10 cellular contexts compared by ENCODE assay signal in the genomic region with DNA sequence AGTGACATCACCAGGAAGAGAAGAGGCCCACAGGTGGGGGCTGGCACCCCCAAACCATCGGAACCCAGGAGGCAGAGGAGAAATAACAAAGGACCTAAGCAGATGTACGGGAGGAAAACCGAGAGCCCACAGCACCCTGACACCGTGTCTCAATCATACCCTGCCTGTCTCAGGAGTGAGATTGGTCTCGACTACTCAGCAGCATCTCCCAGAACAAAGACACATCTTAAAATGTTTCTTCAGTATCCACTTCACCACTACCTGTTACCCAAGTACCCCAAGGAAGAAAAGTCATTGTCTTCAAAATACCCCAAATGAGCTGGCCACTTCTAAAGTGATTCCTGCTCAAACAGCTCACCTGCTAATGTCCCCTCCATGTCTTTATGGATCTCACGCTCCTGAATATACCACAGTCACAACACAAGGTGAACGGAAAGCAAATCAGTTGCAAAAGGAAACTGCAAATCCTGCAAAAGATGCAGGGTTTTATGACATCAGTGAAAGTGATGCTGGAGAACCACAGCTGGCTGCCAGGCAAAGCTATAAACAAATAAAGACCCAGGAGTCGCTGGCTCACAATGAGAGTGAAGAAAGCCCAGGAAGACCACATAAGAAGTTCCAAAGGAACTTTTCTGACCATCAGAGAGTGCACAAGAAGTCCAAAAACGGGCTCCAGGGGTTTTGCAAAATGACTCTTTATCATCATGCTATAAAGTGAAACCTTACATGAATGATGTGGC. TPM values are rescaled to one million over a fixed set of nuclear protein-coding genes. Genes with fewer than 3 reads are reported as not detected.
DNase-seq lines count a peak whose midpoint lies in the region; ATAC-seq, FAIRE-seq and TF ChIP-seq lines count a peak whose summit lies in the region.
"Had no signal": no experiment of that assay in that cellular context is flagged by ENCODE, and none has a peak within 500 bp of the region (broad histone marks: within the 10 kb centered on the region; RNA-seq: fewer than 3 reads in every experiment).

No MANE protein-coding gene starts in this region.

- H3K4me1 Mint-ChIP-seq in CD4-positive, alpha-beta memory T cell: peaks cover 0 to 55% (median 33%) of the 10 kb centered on the region in 4 donors
- peaks cover 41% of the 10 kb centered on the region for H3K4me1 Mint-ChIP-seq in activated T-helper 2 cell treated with anti-CD3 and anti-CD28 coated beads, Interferon-gamma antibody, Interleukin-2, Interleukin-4, amounts not matched to agents 10 μg/mL and 5 μg/mL and 100 μg/mL, durations not matched to agents 14 hours and 24 hours and 36 hours (ENCODE audit: low read depth)

- CTCF ChIA-PET in CD4-positive, alpha-beta memory T cell (lab: Charles Lee; ENCODE audit: partially characterized antibody): no interaction called here

- H4K91ac ChIP-seq in mesenchymal stem cell (ENCODE audit: low read length): no peak overlapping the region

- ATAC-seq in GM21528 (IDR thresholded peaks at IDR 0.05; ENCODE audit: low FRiP score, unreplicated experiment) (no peak), HG02852 (IDR thresholded peaks at IDR 0.05; ENCODE audit: unreplicated experiment) (no peak)

- intact Hi-C loops in CD4-positive, alpha-beta memory T cell (cut with micrococcal nuclease): loop anchor here (1.0 kb wide), 1 partner anchor 23 kb away; no protein-coding TSS in a partner anchor
- intact Hi-C loops in activated T-helper 2 cell treated with anti-CD3 and anti-CD28 coated beads, Interferon-gamma antibody, Interleukin-2, Interleukin-4, amounts not matched to agents 10 μg/mL and 5 μg/mL and 100 μg/mL, durations not matched to agents 14 hours and 24 hours and 36 hours (cut with micrococcal nuclease): loop anchor here (1.0 to 2.0 kb wide), 5 partner anchors 14 to 121 kb away; no protein-coding TSS in a partner anchor
- intact Hi-C loops in thyroid gland (cut with DNase I): no loop called here

- no peak overlapping the region for H4K8ac ChIP-seq in mesenchymal stem cell (ENCODE audit: low read length)

- TF ChIP-seq CTCF in thyroid gland (IDR thresholded peaks at IDR 0.05): no peak
- TF ChIP-seq CTCF in Peyer's patch (IDR thresholded peaks at IDR 0.05): no peak

- no peaks in the 10 kb centered on the region for H3K9me3 ChIP-seq in CD4-positive, alpha-beta memory T cell (ENCODE audit: control insufficient read depth in 1 of 2, low read length in 2 of 2)
- no peaks in the 10 kb centered on the region for H3K9me3 ChIP-seq in mesenchymal stem cell (ENCODE audit: control insufficient read depth, low read length)
- H3K9me3 ChIP-seq in thyroid gland: no peaks in the 10 kb centered on the region
- H3K9me3 ChIP-seq in Peyer's patch: peaks cover 0 to 5% (median 0%) of the 10 kb centered on the region in 4 donors

- peaks cover 37% of the 10 kb centered on the region for H3K79me1 ChIP-seq in mesenchymal stem cell (replicated peaks; ENCODE audit: low read length, poor library complexity, severe bottlenecking)

- no peaks in the 10 kb centered on the region for H3K36me3 ChIP-seq in CD4-positive, alpha-beta memory T cell (ENCODE audit: insufficient read depth, low read length)
- H3K36me3 ChIP-seq in mesenchymal stem cell (ENCODE audit: control insufficient read depth in 1 of 2, insufficient read depth in 2 of 2, low read depth in 1 of 2, low read length in 2 of 2) (peaks cover 0 to 4% of the 10 kb centered on the region in 2 experiments), thyroid gland (no peaks in the 10 kb centered on the region), Peyer's patch (no peaks in the 10 kb centered on the region)
- H3K36me3 ChIP-seq: sigmoid colon had no signal

- peak overlapping the region; percentile 35 for H2AK5ac ChIP-seq in mesenchymal stem cell (ENCODE audit: low read length, severe bottlenecking)

- DNase-seq in CD4-positive, alpha-beta memory T cell: peak; percentile 55 to 80 (median 68)
- DNase-seq in GM18507 (ENCODE audit: extremely low spot score, insufficient read length, low read depth) (no peak), mesenchymal stem cell (peak; percentile 14), thyroid gland (no peak), Peyer's patch (no peak)
- DNase-seq in activated T-helper 2 cell treated with anti-CD3 and anti-CD28 coated beads, Interferon-gamma antibody, Interleukin-2, Interleukin-4, amounts not matched to agents 10 μg/mL and 5 μg/mL and 100 μg/mL, durations not matched to agents 14 hours and 24 hours and 36 hours (ENCODE audit: low spot score): peak; percentile 27
- DNase-seq: hippocampal formation, sigmoid colon had no signal

- no peak overlapping the region for H3K18ac ChIP-seq in mesenchymal stem cell (ENCODE audit: low read depth in 1 of 2, low read length in 2 of 2)

- peaks cover 0 to 6% (median 0%) of the 10 kb centered on the region in 8 donors for H3K9me3 Mint-ChIP-seq in CD4-positive, alpha-beta memory T cell
- H3K9me3 Mint-ChIP-seq in activated T-helper 2 cell treated with anti-CD3 and anti-CD28 coated beads, Interferon-gamma antibody, Interleukin-2, Interleukin-4, amounts not matched to agents 10 μg/mL and 5 μg/mL and 100 μg/mL, durations not matched to agents 14 hours and 24 hours and 36 hours: peaks cover 5% of the 10 kb centered on the region

- H2BK5ac ChIP-seq in mesenchymal stem cell (ENCODE audit: low read depth, low read length, poor library complexity, severe bottlenecking): no peak overlapping the region

- H3K4me1 ChIP-seq in CD4-positive, alpha-beta memory T cell (ENCODE audit: insufficient read depth, low read length): peaks cover 93% of the 10 kb centered on the region
- peaks cover 14% of the 10 kb centered on the region for H3K4me1 ChIP-seq in mesenchymal stem cell (ENCODE audit: control insufficient read depth, insufficient read depth, low read depth, low read length)
- H3K4me1 ChIP-seq in thyroid gland: no peaks in the 10 kb centered on the region
- peaks cover 0 to 24% (median 16%) of the 10 kb centered on the region in 4 donors for H3K4me1 ChIP-seq in Peyer's patch
- H3K4me1 ChIP-seq: sigmoid colon had no signal

- peak; percentile 71 for FAIRE-seq in GM18507 (lab: Jason Lieb, UNC)

- H3K4me2 ChIP-seq in mesenchymal stem cell (ENCODE audit: low read length, poor library complexity, severe bottlenecking): no peak overlapping the region

- H2BK120ac ChIP-seq in mesenchymal stem cell (ENCODE audit: low read depth, low read length): no peak overlapping the region

- H3K4me3 Mint-ChIP-seq in CD4-positive, alpha-beta memory T cell: no peak overlapping the region
- H3K4me3 Mint-ChIP-seq in activated T-helper 2 cell treated with anti-CD3 and anti-CD28 coated beads, Interferon-gamma antibody, Interleukin-2, Interleukin-4, amounts not matched to agents 10 μg/mL and 5 μg/mL and 100 μg/mL, durations not matched to agents 14 hours and 24 hours and 36 hours (ENCODE audit: low read depth): no peak overlapping the region

- POLR2A ChIA-PET in CD4-positive, alpha-beta memory T cell (lab: Charles Lee; ENCODE audit: partially characterized antibody): interaction anchor here (1.0 to 2.7 kb wide), 3 partner anchors 23 to 44 kb away, joined by 3 to 11 read pairs (median 9); a partner anchor contains a TSS

- no peak overlapping the region for H3K23ac ChIP-seq in mesenchymal stem cell (ENCODE audit: low read length in 2 of 2)

- H2BK15ac ChIP-seq in mesenchymal stem cell (ENCODE audit: low read depth, poor library complexity, severe bottlenecking): no peak overlapping the region

- no peaks in the 10 kb centered on the region for H3K27me3 ChIP-seq in CD4-positive, alpha-beta memory T cell (ENCODE audit: insufficient read depth, low read length)
- peaks cover 0 to 26% of the 10 kb centered on the region in 2 experiments for H3K27me3 ChIP-seq in mesenchymal stem cell (ENCODE audit: control insufficient read depth in 1 of 2, insufficient read depth in 1 of 2, low read length in 2 of 2)
- no peaks in the 10 kb centered on the region for H3K27me3 ChIP-seq in thyroid gland
- H3K27me3 ChIP-seq in Peyer's patch: no peaks in the 10 kb centered on the region

- H2AFZ ChIP-seq in mesenchymal stem cell (ENCODE audit: low read depth, low read length): no peak overlapping the region

- 80% methylated on average over 9 of the region's 9 CpGs for WGBS in mesenchymal stem cell
- WGBS in thyroid gland, 2 donors: 85 to 88% methylated on average over 9 of the region's 9 CpGs

- TF ChIP-seq POLR2A in thyroid gland (IDR thresholded peaks at IDR 0.05) (no peak), Peyer's patch (IDR thresholded peaks at IDR 0.05) (no peak)

- no peak overlapping the region for H2BK12ac ChIP-seq in mesenchymal stem cell (ENCODE audit: low read length in 2 of 2)

- no peak overlapping the region for H3K9ac ChIP-seq in mesenchymal stem cell (ENCODE audit: low read length)

- no peak overlapping the region for H3K14ac ChIP-seq in mesenchymal stem cell (ENCODE audit: low read length in 2 of 2)

- peak overlapping the region; percentile 59 for H3K27ac ChIP-seq in CD4-positive, alpha-beta memory T cell (ENCODE audit: low read depth, low read length)
- H3K27ac ChIP-seq in mesenchymal stem cell (ENCODE audit: low read length, poor library complexity, severe bottlenecking) (no peak overlapping the region), thyroid gland (no peak overlapping the region), Peyer's patch (peak overlapping the region in 1 of 4 donors; percentile 69)
- H3K27ac ChIP-seq: sigmoid colon had no signal

- H3K27ac Mint-ChIP-seq in CD4-positive, alpha-beta memory T cell: no peak overlapping the region
- H3K27ac Mint-ChIP-seq in activated T-helper 2 cell treated with anti-CD3 and anti-CD28 coated beads, Interferon-gamma antibody, Interleukin-2, Interleukin-4, amounts not matched to agents 10 μg/mL and 5 μg/mL and 100 μg/mL, durations not matched to agents 14 hours and 24 hours and 36 hours: no peak overlapping the region

- no peak overlapping the region for H3K4me3 ChIP-seq in CD4-positive, alpha-beta memory T cell (ENCODE audit: low read length in 2 of 2)
- H3K4me3 ChIP-seq in mesenchymal stem cell (ENCODE audit: insufficient read depth in 1 of 2, low read depth in 1 of 2, low read length in 2 of 2): no peak overlapping the region
- H3K4me3 ChIP-seq in thyroid gland (replicated peaks in 1 of 3): no peak overlapping the region
- no peak overlapping the region for H3K4me3 ChIP-seq in Peyer's patch
- H3K4me3 ChIP-seq: sigmoid colon had no signal

- H3K36me3 Mint-ChIP-seq in CD4-positive, alpha-beta memory T cell: peaks cover 19 to 28% of the 10 kb centered on the region in 2 donors
- peaks cover 22% of the 10 kb centered on the region for H3K36me3 Mint-ChIP-seq in activated T-helper 2 cell treated with anti-CD3 and anti-CD28 coated beads, Interferon-gamma antibody, Interleukin-2, Interleukin-4, amounts not matched to agents 10 μg/mL and 5 μg/mL and 100 μg/mL, durations not matched to agents 14 hours and 24 hours and 36 hours (ENCODE audit: low read depth)

- no peak overlapping the region for H3K4ac ChIP-seq in mesenchymal stem cell (ENCODE audit: low read depth in 1 of 2, low read length in 2 of 2)

- no peaks in the 10 kb centered on the region for H3K27me3 Mint-ChIP-seq in CD4-positive, alpha-beta memory T cell
- H3K27me3 Mint-ChIP-seq in activated T-helper 2 cell treated with anti-CD3 and anti-CD28 coated beads, Interferon-gamma antibody, Interleukin-2, Interleukin-4, amounts not matched to agents 10 μg/mL and 5 μg/mL and 100 μg/mL, durations not matched to agents 14 hours and 24 hours and 36 hours (ENCODE audit: low read depth): peaks cover 2% of the 10 kb centered on the region

RNA-seq across cellular contexts. Expression of a gene that starts 44.1 kb away (rescaled TPM):
- total RNA-seq in CD4-positive, alpha-beta memory T cell: 100 to 1,000 TPM; 164 to 165 TPM
- 10 to 100 TPM; 10.6 to 79.6 TPM for polyA plus RNA-seq in CD4-positive, alpha-beta memory T cell
- total RNA-seq in activated T-helper 2 cell treated with anti-CD3 and anti-CD28 coated beads, Interferon-gamma antibody, Interleukin-2, Interleukin-4, amounts not matched to agents 10 μg/mL and 5 μg/mL and 100 μg/mL, durations not matched to agents 14 hours and 24 hours and 36 hours: 80.3 and 83.9 TPM in 2 replicates
- 0.77 TPM for polyA plus RNA-seq in mesenchymal stem cell (2013, experiment 1 of 2)
- 0.84 TPM for polyA plus RNA-seq in mesenchymal stem cell (2013, experiment 2 of 2)
- total RNA-seq in thyroid gland: 10 to 100 TPM; 10.2 to 42.7 (median 18.7) TPM
- 100 to 1,000 TPM in 1 of 4 donors, 10 to 100 TPM in 2, 1 to 10 TPM in 1; 9.9 to 150 (median 18.4) TPM for total RNA-seq in Peyer's patch

Comparison
In these comparisons a context has a peak if more than half of its experiments do, and no peak if none do; other contexts are left out.
1. DNase-seq: peak in CD4-positive, alpha-beta memory T cell (5 of 5), activated T-helper 2 cell treated with anti-CD3 and anti-CD28 coated beads, Interferon-gamma antibody, Interleukin-2, Interleukin-4, amounts not matched to agents 10 μg/mL and 5 μg/mL and 100 μg/mL, durations not matched to agents 14 hours and 24 hours and 36 hours (single experiment) and mesenchymal stem cell (single experiment); none in GM18507 (single experiment), thyroid gland (0 of 2) and Peyer's patch (0 of 3).